In genomic region chr4:152247271-152247975, GRCh38 we compare ENCODE assay signal across 20 cellular contexts.
A peak's percentile ranks its signal among the peaks of the same experiment; 100 is the strongest.
DNase-seq lines count a peak whose midpoint lies in the region; ATAC-seq and TF ChIP-seq lines count a peak whose summit lies in the region.
"Had no signal": no experiment of that assay in that cellular context is flagged by ENCODE, and none has a peak within 500 bp of the region (broad histone marks: within the 10 kb centered on the region; RNA-seq: fewer than 3 reads in every experiment).

No MANE protein-coding gene starts in this region.

- no peaks in the 10 kb centered on the region for H3K27me3 ChIP-seq in left ventricle myocardium inferior (ENCODE audit: low read depth)
- H3K27me3 ChIP-seq: MG63, SJSA1 had no signal

- H3K9me3 ChIP-seq in left ventricle myocardium inferior (replicated peaks): peaks cover 8% of the 10 kb centered on the region
- H3K9me3 ChIP-seq: MG63, SJSA1 had no signal

- H3K36me3 ChIP-seq in left ventricle myocardium inferior: no peaks in the 10 kb centered on the region
- H3K36me3 ChIP-seq: MG63, SJSA1 had no signal

- no peak overlapping the region for H3K4me3 ChIP-seq in left ventricle myocardium inferior
- H3K4me3 ChIP-seq: GM23248, MG63, SJSA1 had no signal

- H3K27me3 Mint-ChIP-seq in activated naive CD4-positive, alpha-beta T cell treated with anti-CD3 and anti-CD28 coated beads, Interleukin-2, amount 10 ng/mL, durations not matched to agents 7 days and 5 days: peaks cover 5% of the 10 kb centered on the region
- H3K27me3 Mint-ChIP-seq in WTC11 (ENCODE audit: low read depth) (no peaks in the 10 kb centered on the region), neural crest cell (ENCODE audit: low read depth) (no peaks in the 10 kb centered on the region)
- H3K27me3 Mint-ChIP-seq: activated CD4-positive, alpha-beta T cell treated with anti-CD3 and anti-CD28 coated beads, Interleukin-2, amount 10 ng/mL, durations not matched to agents 7 days and 5 days; activated naive CD4-positive, alpha-beta T cell treated with anti-CD3 and anti-CD28 coated beads, Interleukin-2, amount 50 U/mL, for 24 hours had no signal

- H3K4me3 Mint-ChIP-seq in activated naive CD4-positive, alpha-beta T cell treated with anti-CD3 and anti-CD28 coated beads, Interleukin-2, amount 10 ng/mL, durations not matched to agents 7 days and 5 days: no peak overlapping the region
- no peak overlapping the region for H3K4me3 Mint-ChIP-seq in WTC11
- no peak overlapping the region for H3K4me3 Mint-ChIP-seq in neural crest cell
- H3K4me3 Mint-ChIP-seq: activated CD4-positive, alpha-beta T cell treated with anti-CD3 and anti-CD28 coated beads, Interleukin-2, amount 10 ng/mL, durations not matched to agents 7 days and 5 days had no signal

- intact Hi-C loops in left ventricle myocardium inferior (cut with micrococcal nuclease): no loop called here

- H3K9me3 Mint-ChIP-seq in activated naive CD4-positive, alpha-beta T cell treated with anti-CD3 and anti-CD28 coated beads, Interleukin-2, amount 10 ng/mL, durations not matched to agents 7 days and 5 days: peaks cover 7% of the 10 kb centered on the region
- H3K9me3 Mint-ChIP-seq in WTC11 (peaks cover 10% of the 10 kb centered on the region), neural crest cell (peaks cover 5% of the 10 kb centered on the region)
- H3K9me3 Mint-ChIP-seq: activated naive CD4-positive, alpha-beta T cell treated with anti-CD3 and anti-CD28 coated beads, Interleukin-2, amount 50 U/mL, for 24 hours; activated T-cell treated with anti-CD3 and anti-CD28 coated beads, Interleukin-2, amount 50 U/mL, for 72 hours had no signal

- H3K27ac Mint-ChIP-seq in activated naive CD4-positive, alpha-beta T cell treated with anti-CD3 and anti-CD28 coated beads, Interleukin-2, amount 10 ng/mL, durations not matched to agents 7 days and 5 days: peak overlapping the region; percentile 26
- H3K27ac Mint-ChIP-seq in WTC11: no peak overlapping the region
- H3K27ac Mint-ChIP-seq in neural crest cell (ENCODE audit: unreplicated experiment): peak overlapping the region; percentile 76
- H3K27ac Mint-ChIP-seq: activated T-cell treated with anti-CD3 and anti-CD28 coated beads, Interleukin-2, amount 50 U/mL, for 72 hours had no signal

- TF ChIP-seq CTCF in WTC11 (IDR thresholded peaks at IDR 0.05): no peak
- no peak for TF ChIP-seq CTCF in left ventricle myocardium inferior (IDR thresholded peaks at IDR 0.05; ENCODE audit: borderline replicate concordance)
- TF ChIP-seq CTCF in neural crest cell (conservative IDR thresholded peaks at IDR 0.05): no peak

- H3K27ac ChIP-seq in left ventricle myocardium inferior (replicated peaks): no peak overlapping the region
- H3K27ac ChIP-seq: GM23248, SJSA1, VCaP had no signal

- POLR2A ChIA-PET in WTC11 (lab: Charles Lee): no interaction called here

- peaks cover 50% of the 10 kb centered on the region for H3K4me1 Mint-ChIP-seq in activated naive CD4-positive, alpha-beta T cell treated with anti-CD3 and anti-CD28 coated beads, Interleukin-2, amount 10 ng/mL, durations not matched to agents 7 days and 5 days
- H3K4me1 Mint-ChIP-seq in WTC11 (peaks cover 8% of the 10 kb centered on the region), neural crest cell (no peaks in the 10 kb centered on the region)

- peaks cover 29% of the 10 kb centered on the region for H3K4me1 ChIP-seq in left ventricle myocardium inferior
- H3K4me1 ChIP-seq: SJSA1 had no signal

- H3K36me3 Mint-ChIP-seq in activated naive CD4-positive, alpha-beta T cell treated with anti-CD3 and anti-CD28 coated beads, Interleukin-2, amount 10 ng/mL, durations not matched to agents 7 days and 5 days: peaks cover 18% of the 10 kb centered on the region
- no peaks in the 10 kb centered on the region for H3K36me3 Mint-ChIP-seq in WTC11
- no peaks in the 10 kb centered on the region for H3K36me3 Mint-ChIP-seq in neural crest cell (ENCODE audit: low read depth)
- H3K36me3 Mint-ChIP-seq: activated naive CD4-positive, alpha-beta T cell treated with anti-CD3 and anti-CD28 coated beads, Interleukin-2, amount 50 U/mL, for 24 hours had no signal

- no peak for DNase-seq in activated naive CD4-positive, alpha-beta T cell treated with anti-CD3 and anti-CD28 coated beads, Interleukin-2, amount 10 ng/mL, durations not matched to agents 7 days and 5 days
- no peak for DNase-seq in activated naive CD4-positive, alpha-beta T cell treated with anti-CD3 and anti-CD28 coated beads, Interleukin-2, amount 50 U/mL, for 16 hours
- DNase-seq in WTC11 (ENCODE audit: low spot score) (peak; percentile 20), left ventricle myocardium inferior (peak; percentile 48), neural crest cell (ENCODE audit: low read depth, low spot score) (no peak), SW 1271 (lab: John Stamatoyannopoulos, UW) (no peak), DMS79 treated with DMSO at 0.1 percent for 48 hours (lab: John Stamatoyannopoulos, UW) (no peak)
- DNase-seq in activated T-cell treated with anti-CD3 and anti-CD28 coated beads, Interleukin-2, amount 50 U/mL, for 48 hours: no peak
- DNase-seq: 8988T; activated T-cell treated with anti-CD3 and anti-CD28 coated beads, Interleukin-2, amount 50 U/mL, for 72 hours; GM23248; KBM-7; MG63; NCI-H1417; PC-3; small intestine had no signal

- ATAC-seq in WTC11: peak; percentile 26; the same call in 1 of the 2 replicates
- ATAC-seq: PC-3 had no signal

- CTCF ChIA-PET in activated naive CD4-positive, alpha-beta T cell treated with anti-CD3 and anti-CD28 coated beads, Interleukin-2, amount 10 ng/mL, durations not matched to agents 7 days and 5 days (lab: Charles Lee): interaction anchor here (0.7 to 1.1 kb wide), 2 partner anchors 16 to 532 kb away, joined by 3 read pairs; partner anchors contain the start of gene TIGD4
- CTCF ChIA-PET in WTC11 (lab: Charles Lee): interaction anchor here (0.6 to 1.5 kb wide), 3 partner anchors 93 to 202 kb away, joined by 3 read pairs; no protein-coding TSS in a partner anchor

TF ChIP-seq in WTC11, 78 proteins besides CTCF, POLR2A, EP300 and RAD21:
- TF ChIP-seq ZNF671 (CRISPR knock-in tag; IDR thresholded peaks at IDR 0.05) (no peak), ATF1 (CRISPR knock-in tag; IDR thresholded peaks at IDR 0.05) (no peak), ZNF138 (CRISPR knock-in tag; conservative IDR thresholded peaks at IDR 0.05) (no peak), ZBTB21 (CRISPR knock-in tag; IDR thresholded peaks at IDR 0.05; ENCODE audit: borderline replicate concordance) (no peak), AR (CRISPR knock-in tag; IDR thresholded peaks at IDR 0.05) (no peak)
- TF ChIP-seq, protein P1, sequence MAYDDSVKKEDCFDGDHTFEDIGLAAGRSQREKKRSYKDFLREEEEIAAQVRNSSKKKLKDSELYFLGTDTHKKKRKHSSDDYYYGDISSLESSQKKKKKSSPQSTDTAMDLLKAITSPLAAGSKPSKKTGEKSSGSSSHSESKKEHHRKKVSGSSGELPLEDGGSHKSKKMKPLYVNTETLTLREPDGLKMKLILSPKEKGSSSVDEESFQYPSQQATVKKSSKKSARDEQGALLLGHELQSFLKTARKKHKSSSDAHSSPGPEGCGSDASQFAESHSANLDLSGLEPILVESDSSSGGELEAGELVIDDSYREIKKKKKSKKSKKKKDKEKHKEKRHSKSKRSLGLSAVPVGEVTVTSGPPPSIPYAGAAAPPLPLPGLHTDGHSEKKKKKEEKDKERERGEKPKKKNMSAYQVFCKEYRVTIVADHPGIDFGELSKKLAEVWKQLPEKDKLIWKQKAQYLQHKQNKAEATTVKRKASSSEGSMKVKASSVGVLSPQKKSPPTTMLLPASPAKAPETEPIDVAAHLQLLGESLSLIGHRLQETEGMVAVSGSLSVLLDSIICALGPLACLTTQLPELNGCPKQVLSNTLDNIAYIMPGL (CRISPR knock-in tag; IDR thresholded peaks at IDR 0.05): no peak

Comparison
In these comparisons a context has a peak if more than half of its experiments do, and no peak if none do; other contexts are left out.
1. DNase-seq: peak in WTC11 (single experiment) and left ventricle myocardium inferior (single experiment); none in activated naive CD4-positive, alpha-beta T cell treated with anti-CD3 and anti-CD28 coated beads, Interleukin-2, amount 10 ng/mL, durations not matched to agents 7 days and 5 days (single experiment), activated naive CD4-positive, alpha-beta T cell treated with anti-CD3 and anti-CD28 coated beads, Interleukin-2, amount 50 U/mL, for 16 hours (single experiment), neural crest cell (single experiment), SW 1271 (0 of 2), DMS79 treated with DMSO at 0.1 percent for 48 hours (single experiment) and activated T-cell treated with anti-CD3 and anti-CD28 coated beads, Interleukin-2, amount 50 U/mL, for 48 hours (0 of 2).